27 cellular contexts compared by ENCODE assay signal in the genomic region with DNA sequence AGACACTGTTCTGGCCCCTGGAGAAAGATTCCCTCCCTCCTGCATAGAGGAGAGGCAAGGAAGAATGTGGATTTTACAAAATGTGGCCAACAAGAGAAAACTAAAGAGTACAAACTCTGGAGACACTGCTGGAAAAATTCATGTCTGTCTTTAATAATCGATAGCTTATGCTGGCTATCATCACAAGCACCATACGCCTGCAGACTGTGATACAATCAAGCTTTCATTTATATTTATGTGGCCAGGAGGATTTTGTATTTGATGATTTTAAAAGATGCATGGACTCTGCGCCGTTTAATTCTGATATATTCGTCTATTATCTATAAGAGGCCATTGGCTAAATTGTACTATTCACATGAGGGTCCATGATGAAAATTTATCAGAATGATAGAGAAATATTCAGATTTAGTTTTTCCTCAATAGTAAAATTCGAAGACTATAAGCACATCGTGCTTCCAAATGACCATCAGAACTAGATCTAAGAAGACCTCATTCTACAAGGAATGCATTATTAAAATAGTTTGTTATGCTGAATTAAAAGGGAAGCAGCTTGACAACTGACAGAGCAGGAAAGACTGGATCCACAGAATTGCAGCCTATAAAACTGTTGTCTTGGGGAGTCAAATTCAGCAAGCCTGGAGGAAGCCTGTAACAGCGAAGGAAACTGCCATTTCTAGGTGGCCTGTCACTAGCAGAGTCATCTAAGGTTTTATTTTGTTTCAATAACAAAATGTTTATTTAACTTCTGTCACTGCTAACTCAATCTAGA.
"Had no signal": no experiment of that assay in that cellular context is flagged by ENCODE, and none has a peak within 500 bp of the region (broad histone marks: within the 10 kb centered on the region; RNA-seq: fewer than 3 reads in every experiment).

No MANE protein-coding gene starts in this region.

- H3K4me3 ChIP-seq: pancreas, prostate gland, right lobe of liver, sigmoid colon, stomach, thoracic aorta, thyroid gland, tibial nerve, upper lobe of left lung, vagina had no signal

- DNase-seq: naive thymus-derived CD8-positive, alpha-beta T cell; nephron progenitor cell; nucleus accumbens; pancreas; retina; right cardiac atrium; right lobe of liver; sigmoid colon; small intestine; stimulated activated CD4-positive, alpha-beta T cell treated with anti-CD3 and anti-CD28 coated beads, Interleukin-15, amount 100 ng/mL, for 24 hours; stimulated activated CD4-positive, alpha-beta T cell treated with anti-CD3 and anti-CD28 coated beads, Interleukin-2, amount 100 ng/mL, for 24 hours; stimulated activated CD4-positive, alpha-beta T cell treated with anti-CD3 and anti-CD28 coated beads, Interleukin-2, amount 100 ng/mL, for 48 hours; stimulated activated CD4-positive, alpha-beta T cell treated with anti-CD3 and anti-CD28 coated beads, Interleukin-4, amount 100 ng/mL, for 24 hours; stimulated activated naive B cell treated with anti-CD40 and anti-IgM and Interleukin-4, amounts not matched to agents 10 μg/mL and 1 μg/mL and 100 μg/mL, for 72 hours; stimulated activated naive CD4-positive, alpha-beta T cell treated with Interleukin-2 at 50 U/mL for 16 hours; stomach; thyroid gland; upper lobe of left lung had no signal

- H3K9me3 Mint-ChIP-seq: naive thymus-derived CD8-positive, alpha-beta T cell; stimulated activated effector memory CD8-positive, alpha-beta T cell treated with anti-CD3 and anti-CD28 coated beads, Interleukin-12 subunit alpha, Interleukin-12 subunit beta, amount 100 ng/mL, for 72 hours; stimulated activated naive CD8-positive, alpha-beta T cell treated with anti-CD3 and anti-CD28 coated beads, Interleukin-15, Interleukin-2, amounts not matched to agents 100 ng/mL and 50 ng/mL, for 24 hours had no signal

- H3K27me3 Mint-ChIP-seq: stimulated activated naive B cell treated with anti-CD40 and anti-IgM and Interleukin-4, amounts not matched to agents 10 μg/mL and 1 μg/mL and 100 μg/mL, for 72 hours had no signal

- H3K4me1 ChIP-seq: pancreas, prostate gland, right lobe of liver, sigmoid colon, stomach, thyroid gland, tibial nerve, upper lobe of left lung, vagina had no signal

- H3K36me3 Mint-ChIP-seq: naive thymus-derived CD8-positive, alpha-beta T cell; natural killer cell treated with Interleukin-12 subunit alpha and Interleukin-12 subunit beta and Interleukin-15 and Interleukin-18, amount 100 ng/mL, for 72 hours; stimulated activated effector memory CD8-positive, alpha-beta T cell treated with anti-CD3 and anti-CD28 coated beads, Interleukin-12 subunit alpha, Interleukin-12 subunit beta, amount 100 ng/mL, for 72 hours; stimulated activated naive B cell treated with anti-CD40 and anti-IgM and Interleukin-4, amounts not matched to agents 10 μg/mL and 1 μg/mL and 100 μg/mL, for 72 hours had no signal

- H3K9me3 ChIP-seq: neutrophil, pancreas, prostate gland, right lobe of liver, sigmoid colon, stomach, thoracic aorta, thyroid gland, tibial nerve, upper lobe of left lung, vagina had no signal

- ATAC-seq: naive thymus-derived CD8-positive, alpha-beta T cell; natural killer cell treated with Interleukin-12 subunit alpha and Interleukin-12 subunit beta and Interleukin-15 and Interleukin-18, amount 100 ng/mL, for 72 hours; pancreas; right cardiac atrium; right lobe of liver; stimulated activated effector memory CD8-positive, alpha-beta T cell treated with anti-CD3 and anti-CD28 coated beads, Interleukin-12 subunit alpha, Interleukin-12 subunit beta, amount 100 ng/mL, for 72 hours; stimulated activated naive B cell treated with anti-CD40 and anti-IgM and Interleukin-4, amounts not matched to agents 10 μg/mL and 1 μg/mL and 100 μg/mL, for 72 hours had no signal

- H3K27ac ChIP-seq: neutrophil, pancreas, prostate gland, right lobe of liver, sigmoid colon, stomach, thoracic aorta, thyroid gland, tibial nerve, upper lobe of left lung, vagina had no signal

- H3K36me3 ChIP-seq: neutrophil, pancreas, prostate gland, right lobe of liver, sigmoid colon, stomach, thoracic aorta, thyroid gland, tibial nerve, upper lobe of left lung, vagina had no signal

- H3K27ac Mint-ChIP-seq: naive thymus-derived CD8-positive, alpha-beta T cell; natural killer cell treated with Interleukin-12 subunit alpha and Interleukin-12 subunit beta and Interleukin-15 and Interleukin-18, amount 100 ng/mL, for 72 hours; stimulated activated effector memory CD8-positive, alpha-beta T cell treated with anti-CD3 and anti-CD28 coated beads, Interleukin-12 subunit alpha, Interleukin-12 subunit beta, amount 100 ng/mL, for 72 hours; stimulated activated naive B cell treated with anti-CD40 and anti-IgM and Interleukin-4, amounts not matched to agents 10 μg/mL and 1 μg/mL and 100 μg/mL, for 72 hours; stimulated activated naive CD8-positive, alpha-beta T cell treated with anti-CD3 and anti-CD28 coated beads, Interleukin-15, Interleukin-2, amounts not matched to agents 100 ng/mL and 50 ng/mL, for 24 hours had no signal

- H3K4me1 Mint-ChIP-seq: naive thymus-derived CD8-positive, alpha-beta T cell; stimulated activated naive B cell treated with anti-CD40 and anti-IgM and Interleukin-4, amounts not matched to agents 10 μg/mL and 1 μg/mL and 100 μg/mL, for 72 hours had no signal

- H3K27me3 ChIP-seq: neutrophil, pancreas, right lobe of liver, sigmoid colon, stomach, thyroid gland, tibial nerve, upper lobe of left lung, vagina had no signal

- H3K4me3 Mint-ChIP-seq: naive thymus-derived CD8-positive, alpha-beta T cell; natural killer cell treated with Interleukin-12 subunit alpha and Interleukin-12 subunit beta and Interleukin-15 and Interleukin-18, amount 100 ng/mL, for 72 hours; nephron progenitor cell; neural crest cell; stimulated activated effector memory CD8-positive, alpha-beta T cell treated with anti-CD3 and anti-CD28 coated beads, Interleukin-12 subunit alpha, Interleukin-12 subunit beta, amount 100 ng/mL, for 72 hours; stimulated activated naive B cell treated with anti-CD40 and anti-IgM and Interleukin-4, amounts not matched to agents 10 μg/mL and 1 μg/mL and 100 μg/mL, for 72 hours; stimulated activated naive CD8-positive, alpha-beta T cell treated with anti-CD3 and anti-CD28 coated beads, Interleukin-15, Interleukin-2, amounts not matched to agents 100 ng/mL and 50 ng/mL, for 24 hours had no signal
